In genomic region chr1:230694464-230694863, GRCh38 we compare ENCODE assay signal across 1 cellular context.
TF ChIP-seq lines count a peak whose summit lies in the region.

No MANE protein-coding gene starts in this region.

TF ChIP-seq in WTC11, 78 proteins besides CTCF, POLR2A, EP300 and RAD21 (continued from another document):
- TF ChIP-seq, protein P1, sequence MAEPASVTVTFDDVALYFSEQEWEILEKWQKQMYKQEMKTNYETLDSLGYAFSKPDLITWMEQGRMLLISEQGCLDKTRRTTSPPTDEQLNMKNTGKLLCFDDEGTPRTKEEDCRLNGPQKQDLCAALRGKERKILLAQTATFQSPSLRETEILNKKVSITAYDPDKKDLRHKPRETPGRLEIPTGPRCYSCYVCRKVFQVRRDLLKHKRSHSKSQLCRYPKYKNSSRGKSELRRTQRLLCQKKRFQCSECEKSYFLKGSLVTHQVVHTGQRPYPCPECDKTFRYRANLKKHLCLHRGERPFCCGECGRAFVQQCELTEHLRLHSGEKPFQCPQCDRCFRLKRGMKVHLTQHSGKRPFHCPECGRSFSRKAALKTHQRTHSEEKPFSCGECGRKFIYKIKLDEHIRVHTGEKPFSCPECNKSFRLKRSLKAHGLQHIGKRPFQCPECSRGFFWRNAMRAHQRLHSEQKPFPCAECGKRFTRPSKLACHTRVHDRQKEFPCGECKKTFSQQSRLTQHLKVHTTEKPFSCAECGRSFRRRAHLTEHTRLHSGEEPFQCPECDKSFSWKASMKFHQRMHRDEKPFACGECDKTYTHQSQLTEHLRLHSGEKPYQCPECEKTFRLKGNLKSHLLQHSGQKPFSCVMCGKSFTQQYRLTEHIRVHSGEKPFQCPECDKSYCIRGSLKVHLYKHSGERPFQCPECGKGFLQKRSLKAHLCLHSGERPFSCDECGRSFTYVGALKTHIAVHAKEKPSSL (CRISPR knock-in tag; conservative IDR thresholded peaks at IDR 0.05), result no peak
- no peak for TF ChIP-seq ZNF232 (CRISPR knock-in tag; IDR thresholded peaks at IDR 0.05)
- TF ChIP-seq TCF7 (CRISPR knock-in tag; IDR thresholded peaks at IDR 0.05; ENCODE audit: low read depth), result no peak
- TF ChIP-seq MAX (CRISPR knock-in tag; IDR thresholded peaks at IDR 0.05), result no peak
- TF ChIP-seq, protein P2, sequence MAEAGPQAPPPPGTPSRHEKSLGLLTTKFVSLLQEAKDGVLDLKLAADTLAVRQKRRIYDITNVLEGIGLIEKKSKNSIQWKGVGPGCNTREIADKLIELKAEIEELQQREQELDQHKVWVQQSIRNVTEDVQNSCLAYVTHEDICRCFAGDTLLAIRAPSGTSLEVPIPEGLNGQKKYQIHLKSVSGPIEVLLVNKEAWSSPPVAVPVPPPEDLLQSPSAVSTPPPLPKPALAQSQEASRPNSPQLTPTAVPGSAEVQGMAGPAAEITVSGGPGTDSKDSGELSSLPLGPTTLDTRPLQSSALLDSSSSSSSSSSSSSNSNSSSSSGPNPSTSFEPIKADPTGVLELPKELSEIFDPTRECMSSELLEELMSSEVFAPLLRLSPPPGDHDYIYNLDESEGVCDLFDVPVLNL (CRISPR knock-in tag; IDR thresholded peaks at IDR 0.05; ENCODE audit: borderline replicate concordance, low read depth), result no peak
- TF ChIP-seq ZNF396 (CRISPR knock-in tag; IDR thresholded peaks at IDR 0.05; ENCODE audit: borderline replicate concordance), result no peak
- no peak for TF ChIP-seq ATF1 (CRISPR knock-in tag; IDR thresholded peaks at IDR 0.05)
- no peak for TF ChIP-seq E2F1 (CRISPR knock-in tag; IDR thresholded peaks at IDR 0.05)
- TF ChIP-seq TEAD4 (CRISPR knock-in tag; IDR thresholded peaks at IDR 0.05), result no peak
- TF ChIP-seq OVOL2 (CRISPR knock-in tag; IDR thresholded peaks at IDR 0.05; ENCODE audit: borderline replicate concordance), result no peak
- TF ChIP-seq, protein P3, sequence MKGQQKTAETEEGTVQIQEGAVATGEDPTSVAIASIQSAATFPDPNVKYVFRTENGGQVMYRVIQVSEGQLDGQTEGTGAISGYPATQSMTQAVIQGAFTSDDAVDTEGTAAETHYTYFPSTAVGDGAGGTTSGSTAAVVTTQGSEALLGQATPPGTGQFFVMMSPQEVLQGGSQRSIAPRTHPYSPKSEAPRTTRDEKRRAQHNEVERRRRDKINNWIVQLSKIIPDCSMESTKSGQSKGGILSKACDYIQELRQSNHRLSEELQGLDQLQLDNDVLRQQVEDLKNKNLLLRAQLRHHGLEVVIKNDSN (CRISPR knock-in tag; IDR thresholded peaks at IDR 0.05), result no peak
- no peak for TF ChIP-seq NFE2L1 (CRISPR knock-in tag; IDR thresholded peaks at IDR 0.05)
- TF ChIP-seq ZBTB21 (CRISPR knock-in tag; IDR thresholded peaks at IDR 0.05; ENCODE audit: borderline replicate concordance), result no peak
- no peak for TF ChIP-seq ELF4 (CRISPR knock-in tag; IDR thresholded peaks at IDR 0.05; ENCODE audit: low read depth)
